8 cellular contexts compared by ENCODE assay signal in genomic region chr19:57769345-57770131, GRCh38. TPM values are rescaled to one million over a fixed set of nuclear protein-coding genes. Genes with fewer than 3 reads are reported as not detected.
A peak's percentile ranks its signal among the peaks of the same experiment; 100 is the strongest.
DNase-seq lines count a peak whose midpoint lies in the region; ATAC-seq, FAIRE-seq and TF ChIP-seq lines count a peak whose summit lies in the region.

TSS of gene ZNF586 (plus strand) at chr19:57769676. CDS start at chr19:57769843, 167 bp downstream.

- H3K4me3 ChIP-seq in GM12865 (ENCODE audit: low read depth, low read length) (peak within 1 kb of the TSS; percentile 86), astrocyte (ENCODE audit: insufficient read depth, low read depth, low read length) (peak within 1 kb of the TSS; percentile 85), aorta (ENCODE audit: low read length in 2 of 2) (peak within 1 kb of the TSS; percentile 22 to 84)

- peak within 1 kb of the TSS; percentile 79 for H3K4me2 ChIP-seq in astrocyte (ENCODE audit: low read length)

- peaks cover 15% of the 10 kb centered on the region for H4K20me1 ChIP-seq in astrocyte (ENCODE audit: insufficient read depth, low read length)

- ATAC-seq in HG02759 (IDR thresholded peaks at IDR 0.05; ENCODE audit: unreplicated experiment) (peak; percentile 98), aorta (ENCODE audit: low FRiP score) (peak; percentile 95)

- FAIRE-seq in astrocyte (lab: Jason Lieb, UNC): no peak

- peaks cover 6% of the 10 kb centered on the region for H3K36me3 ChIP-seq in astrocyte (ENCODE audit: insufficient read depth, low read length)
- H3K36me3 ChIP-seq in aorta (ENCODE audit: control insufficient read depth in 1 of 2, insufficient read depth in 2 of 2, low read length in 1 of 2): peaks cover 0 to 5% of the 10 kb centered on the region in 2 donors

- WGBS in aorta, 2 donors: 3% methylated on average over 61 of the region's 61 CpGs

- H3K4me3 Mint-ChIP-seq in astrocyte (ENCODE audit: unreplicated experiment): peak within 1 kb of the TSS; percentile 90

- H3K36me3 Mint-ChIP-seq in astrocyte (ENCODE audit: low read depth, unreplicated experiment): peaks cover 21% of the 10 kb centered on the region

- H3K9ac ChIP-seq in astrocyte (ENCODE audit: low read length): peak within 1 kb of the TSS; percentile 80

- H3K9me3 ChIP-seq in astrocyte (ENCODE audit: insufficient read depth, low read depth, low read length): peaks cover 3% of the 10 kb centered on the region
- peaks cover 19% of the 10 kb centered on the region for H3K9me3 ChIP-seq in aorta (ENCODE audit: control insufficient read depth, low read length)

- no peaks in the 10 kb centered on the region for H3K27me3 ChIP-seq in astrocyte (ENCODE audit: insufficient read depth, low read length)
- H3K27me3 ChIP-seq in aorta (ENCODE audit: control insufficient read depth in 1 of 2, insufficient read depth in 2 of 2, low read length in 1 of 2): no peaks in the 10 kb centered on the region

- peaks cover 14% of the 10 kb centered on the region for H3K4me1 Mint-ChIP-seq in astrocyte (ENCODE audit: low read depth, unreplicated experiment)

- peak within 1 kb of the TSS; percentile 83 for H2AFZ ChIP-seq in astrocyte (ENCODE audit: low read depth, low read length)

- H3K27ac ChIP-seq in astrocyte (ENCODE audit: low read depth, low read length) (peak within 1 kb of the TSS; percentile 63), aorta (ENCODE audit: low read depth in 1 of 2, low read length in 2 of 2) (no peak within 1 kb of the TSS)

- no peaks in the 10 kb centered on the region for H3K4me1 ChIP-seq in astrocyte (ENCODE audit: insufficient read depth, low read length)
- no peaks in the 10 kb centered on the region for H3K4me1 ChIP-seq in aorta (ENCODE audit: control insufficient read depth in 1 of 2, insufficient read depth in 2 of 2, low read length in 2 of 2)

- intact Hi-C loops in aorta (cut with DNase I): no loop called here

- H3K27ac Mint-ChIP-seq in astrocyte (ENCODE audit: unreplicated experiment): peak within 1 kb of the TSS; percentile 83

- H3K79me2 ChIP-seq in astrocyte (ENCODE audit: insufficient read depth, low read length): peaks cover 43% of the 10 kb centered on the region

- peak; percentile 97 for DNase-seq in GM12865 (ENCODE audit: low read depth)
- DNase-seq in NCI-H146 (lab: John Stamatoyannopoulos, UW): peak; percentile 82
- DNase-seq in T-helper 22 cell (ENCODE audit: low read depth): peak; percentile 78
- DNase-seq in astrocyte (ENCODE audit: low read depth): peak; percentile 91
- peak; percentile 99 for DNase-seq in hepatic stellate cell (ENCODE audit: low spot score)
- peak; percentile 91 for DNase-seq in renal cortical epithelial cell (ENCODE audit: low read depth)
- DNase-seq in aorta: peak; percentile 93

- no peak for TF ChIP-seq CTCF in GM12865 (IDR thresholded peaks at IDR 0.05; ENCODE audit: insufficient read depth, low read depth, low read length, missing control alignments)
- TF ChIP-seq CTCF in astrocyte (IDR thresholded peaks at IDR 0.05; ENCODE audit: insufficient read depth, low read depth, low read length): no peak

- H3K27me3 Mint-ChIP-seq in astrocyte (ENCODE audit: low read depth, unreplicated experiment): no peaks in the 10 kb centered on the region

- peaks cover 2% of the 10 kb centered on the region for H3K9me3 Mint-ChIP-seq in astrocyte (ENCODE audit: unreplicated experiment)

RNA-seq across cellular contexts. Expression of gene ZNF586, which starts in this region (rescaled TPM):
- total RNA-seq in astrocyte (8.8 and 11.5 TPM in 2 replicates), renal cortical epithelial cell (16.2 and 18.1 TPM in 2 replicates), aorta (10 to 100 TPM in 1 of 2 donors, 1 to 10 TPM in 1; 9.8 to 17.9 TPM)
- polyA plus RNA-seq in aorta: 1 to 10 TPM; 3.7 to 6.6 TPM
